In genomic region chr11:10275714-10276113, GRCh38 we compare ENCODE assay signal across 1 cellular context.
TF ChIP-seq lines count a peak whose summit lies in the region.

No MANE protein-coding gene starts in this region.

TF ChIP-seq in GM23338, 12 proteins besides CTCF, POLR2A, EP300 and RAD21 (continued from another document):
- TF ChIP-seq ZNF462 (CRISPR knock-in tag; IDR thresholded peaks at IDR 0.05) (no peak), ZNF331 (CRISPR knock-in tag; IDR thresholded peaks at IDR 0.05; ENCODE audit: low read depth) (no peak), EZH2phosphoT487 (IDR thresholded peaks at IDR 0.05; ENCODE audit: unreplicated experiment) (no peak), REST (IDR thresholded peaks at IDR 0.05; ENCODE audit: unreplicated experiment) (no peak), POLR2AphosphoS5 (IDR thresholded peaks at IDR 0.05; ENCODE audit: low read depth) (no peak), CREB1 (CRISPR knock-in tag; IDR thresholded peaks at IDR 0.05; ENCODE audit: low read depth) (no peak), EZH2 (IDR thresholded peaks at IDR 0.05; ENCODE audit: low read depth, unreplicated experiment) (no peak), NANOG (IDR thresholded peaks at IDR 0.05; ENCODE audit: borderline replicate concordance) (no peak), ZNF114 (CRISPR knock-in tag; IDR thresholded peaks at IDR 0.05) (no peak), ETS1 (IDR thresholded peaks at IDR 0.05) (no peak)
